1 cellular context compared by ENCODE assay signal in genomic region chr10:73653701-73654100, GRCh38.
TF ChIP-seq lines count a peak whose summit lies in the region.

No MANE protein-coding gene starts in this region.

TF ChIP-seq in K562, 482 proteins besides CTCF, POLR2A, EP300 and RAD21 (continued from another document and continues in another):
- no peak for TF ChIP-seq RBBP5 (IDR thresholded peaks at IDR 0.05; ENCODE audit: borderline replicate concordance, insufficient read depth, low read length, poor library complexity, severe bottlenecking)
- no peak for TF ChIP-seq NFRKB (IDR thresholded peaks at IDR 0.05; ENCODE audit: low read depth)
- TF ChIP-seq ZNF551 (CRISPR knock-in tag; IDR thresholded peaks at IDR 0.05), result no peak
- no peak for TF ChIP-seq ZNF449 (CRISPR knock-in tag; IDR thresholded peaks at IDR 0.05)
- no peak for TF ChIP-seq TAF7 (tag; IDR thresholded peaks at IDR 0.05)
- TF ChIP-seq BRD9 (IDR thresholded peaks at IDR 0.05; ENCODE audit: low read depth, partially characterized antibody), result peak; percentile 66
- TF ChIP-seq ESRRA (IDR thresholded peaks at IDR 0.05; ENCODE audit: borderline replicate concordance, low read depth), result no peak
- TF ChIP-seq KLF10 (CRISPR knock-in tag; IDR thresholded peaks at IDR 0.05), result no peak
- TF ChIP-seq ZNF3 (CRISPR knock-in tag; IDR thresholded peaks at IDR 0.05), result no peak
- TF ChIP-seq OTX1 (CRISPR knock-in tag; IDR thresholded peaks at IDR 0.05), result no peak
- TF ChIP-seq KDM1A (IDR thresholded peaks at IDR 0.05), result peak in 1 of 2 experiments; percentile 44; a peak in 3 of 4 replicates
- TF ChIP-seq CREB3 (tag; conservative IDR thresholded peaks at IDR 0.05; ENCODE audit: low read depth), result no peak
- TF ChIP-seq DEAF1 (CRISPR knock-in tag; IDR thresholded peaks at IDR 0.05), result peak; percentile 77
- TF ChIP-seq ZKSCAN1 (IDR thresholded peaks at IDR 0.05; ENCODE audit: low read depth, low read length), result no peak
- no peak for TF ChIP-seq ZNF589 (CRISPR knock-in tag; IDR thresholded peaks at IDR 0.05; ENCODE audit: low read depth)
- peak; percentile 89 for TF ChIP-seq CTBP1 (IDR thresholded peaks at IDR 0.05; ENCODE audit: borderline replicate concordance)
- TF ChIP-seq ELF4 (CRISPR knock-in tag; IDR thresholded peaks at IDR 0.05), result peak; percentile 34; the same call in 1 of the 2 replicates
- TF ChIP-seq RNF2 (IDR thresholded peaks at IDR 0.05), result no peak
- no peak for TF ChIP-seq ZNF274 (IDR thresholded peaks at IDR 0.05; ENCODE audit: borderline replicate concordance, low read depth, low read length)
- no peak for TF ChIP-seq MAX (CRISPR knock-in tag; IDR thresholded peaks at IDR 0.05)
- TF ChIP-seq WHSC1 (IDR thresholded peaks at IDR 0.05; ENCODE audit: low read length), result no peak
- TF ChIP-seq HNRNPUL1 (IDR thresholded peaks at IDR 0.05; ENCODE audit: low read length), result no peak
- TF ChIP-seq FOXK1 (CRISPR knock-in tag; IDR thresholded peaks at IDR 0.05; ENCODE audit: borderline replicate concordance), result no peak
- TF ChIP-seq CC2D1A (IDR thresholded peaks at IDR 0.05), result peak; percentile 74
- TF ChIP-seq ZNF644 (tag; IDR thresholded peaks at IDR 0.05; ENCODE audit: low read depth), result no peak
- peak; percentile 46 to 60; a peak in 3 of 4 replicates for TF ChIP-seq MLLT1 (IDR thresholded peaks at IDR 0.05)
- TF ChIP-seq CBFA2T3 (IDR thresholded peaks at IDR 0.05), result no peak
- no peak for TF ChIP-seq RAD51 (IDR thresholded peaks at IDR 0.05; ENCODE audit: borderline replicate concordance, low read depth)
- no peak for TF ChIP-seq POLR3G (IDR thresholded peaks at IDR 0.05; ENCODE audit: extremely low read depth, insufficient read length, insufficient replicate concordance)
- TF ChIP-seq TCF7 (IDR thresholded peaks at IDR 0.05; ENCODE audit: borderline replicate concordance), result no peak
- TF ChIP-seq ZBTB40 (IDR thresholded peaks at IDR 0.05), result 0 out of 2 replicates have a peak, but pooled peaks have one; percentile 31
- TF ChIP-seq ZBTB40 (CRISPR knock-in tag; IDR thresholded peaks at IDR 0.05), result no peak
- TF ChIP-seq ZNF444 (CRISPR knock-in tag; IDR thresholded peaks at IDR 0.05), result no peak
- no peak for TF ChIP-seq PBX2 (CRISPR knock-in tag; IDR thresholded peaks at IDR 0.05; ENCODE audit: low read depth)
- peak; percentile 85 for TF ChIP-seq PBX2 (tag; conservative IDR thresholded peaks at IDR 0.05; ENCODE audit: low read depth)
- no peak for TF ChIP-seq ZFP91 (CRISPR knock-in tag; IDR thresholded peaks at IDR 0.05)
- no peak for TF ChIP-seq SIN3A (IDR thresholded peaks at IDR 0.05; ENCODE audit: borderline replicate concordance in 2 of 2, control insufficient read depth in 1 of 2, low read depth in 2 of 2, low read length in 2 of 2)
- TF ChIP-seq HDAC1 (IDR thresholded peaks at IDR 0.05), result peak in 1 of 2 experiments; percentile 60; a peak in 1 of 4 replicates
- no peak for TF ChIP-seq PYGO2 (tag; IDR thresholded peaks at IDR 0.05)
- TF ChIP-seq CBFB (CRISPR knock-in tag; IDR thresholded peaks at IDR 0.05), result no peak
- TF ChIP-seq KAT8 (IDR thresholded peaks at IDR 0.05; ENCODE audit: low read depth), result no peak
- TF ChIP-seq ZSCAN32 (CRISPR knock-in tag; IDR thresholded peaks at IDR 0.05), result no peak
- TF ChIP-seq TRIM25 (IDR thresholded peaks at IDR 0.05; ENCODE audit: borderline replicate concordance), result no peak
